Comparison of ENCODE assay signal across 11 cellular contexts in genomic region chr1:232578681-232579195, GRCh38. TPM values are rescaled to one million over a fixed set of nuclear protein-coding genes. Genes with fewer than 3 reads are reported as not detected.
DNase-seq lines count a peak whose midpoint lies in the region; ATAC-seq and TF ChIP-seq lines count a peak whose summit lies in the region.
"Had no signal": no experiment of that assay in that cellular context is flagged by ENCODE, and none has a peak within 500 bp of the region (broad histone marks: within the 10 kb centered on the region; RNA-seq: fewer than 3 reads in every experiment).

No MANE protein-coding gene starts in this region.

- H3K4me1 Mint-ChIP-seq in stimulated activated naive CD8-positive, alpha-beta T cell treated with anti-CD3 and anti-CD28 coated beads, Interleukin-15, amount 100 ng/mL, for 72 hours = peaks cover 32% of the 10 kb centered on the region

- TF ChIP-seq POLR2A in NB4 (IDR thresholded peaks at IDR 0.05; ENCODE audit: extremely low read depth, insufficient read length) = no peak

- peak; percentile 53 for ATAC-seq in stimulated activated naive CD8-positive, alpha-beta T cell treated with anti-CD3 and anti-CD28 coated beads, Interleukin-15, amount 100 ng/mL, for 72 hours
- no peak for ATAC-seq in stimulated activated naive CD8-positive, alpha-beta T cell treated with anti-CD3 and anti-CD28 coated beads, Interleukin-15, Interleukin-2, amounts not matched to agents 100 U/mL and 50 U/mL, for 24 hours

- peak overlapping the region in 1 of 2 donors; percentile 87 for H3K27ac Mint-ChIP-seq in stimulated activated naive CD8-positive, alpha-beta T cell treated with anti-CD3 and anti-CD28 coated beads, Interleukin-15, amount 100 ng/mL, for 72 hours
- H3K27ac Mint-ChIP-seq: HFFc6 had no signal

- TF ChIP-seq CTCF in NB4 (IDR thresholded peaks at IDR 0.05; ENCODE audit: low read depth, low read length) (no peak), GM13977 (IDR thresholded peaks at IDR 0.05; ENCODE audit: extremely low read depth, insufficient read depth, missing control alignments) (no peak)

- no peaks in the 10 kb centered on the region for H3K9me3 Mint-ChIP-seq in stimulated activated naive CD8-positive, alpha-beta T cell treated with anti-CD3 and anti-CD28 coated beads, Interleukin-15, amount 100 ng/mL, for 72 hours
- H3K9me3 Mint-ChIP-seq: naive B cell had no signal

- H3K4me3 ChIP-seq in NB4 (ENCODE audit: low read depth, low read length) = no peak overlapping the region

- peak overlapping the region; percentile 25 to 29 for H3K4me3 Mint-ChIP-seq in stimulated activated naive CD8-positive, alpha-beta T cell treated with anti-CD3 and anti-CD28 coated beads, Interleukin-15, amount 100 ng/mL, for 72 hours
- H3K4me3 Mint-ChIP-seq: HFFc6, naive B cell had no signal

- no peaks in the 10 kb centered on the region for H3K27me3 Mint-ChIP-seq in stimulated activated naive CD8-positive, alpha-beta T cell treated with anti-CD3 and anti-CD28 coated beads, Interleukin-15, amount 100 ng/mL, for 72 hours
- H3K27me3 Mint-ChIP-seq: naive B cell had no signal

- in situ Hi-C loops in GM13977 (cut with MboI; ENCODE audit: low pct_unique_long_range_greater_than_20kb, low sequenced_read_pairs, unreplicated experiment) = no loop called here

- DNase-seq in stimulated activated naive CD8-positive, alpha-beta T cell treated with anti-CD3 and anti-CD28 coated beads, Interleukin-15, amount 100 ng/mL, for 72 hours = no peak
- no peak for DNase-seq in stimulated activated naive CD8-positive, alpha-beta T cell treated with anti-CD3 and anti-CD28 coated beads, Interleukin-15, Interleukin-2, amounts not matched to agents 100 U/mL and 50 U/mL, for 24 hours
- peak; percentile 20 for DNase-seq in NB4 (ENCODE audit: low read depth)
- DNase-seq in glomerular endothelial cell (ENCODE audit: extremely low read depth, low read depth, low spot score) = peak; percentile 58
- DNase-seq in COR-L47 (lab: John Stamatoyannopoulos, UW) = no peak
- DNase-seq in NCI-H524 treated with DMSO at 0.1 percent for 48 hours (lab: John Stamatoyannopoulos, UW) = no peak
- no peak for DNase-seq in SKM-1 (lab: John Stamatoyannopoulos, UW; ENCODE audit: unreplicated experiment)
- no peak for DNase-seq in GM13977 (ENCODE audit: low spot score)
- DNase-seq: activated CD4-positive, alpha-beta T cell treated with anti-CD3 and anti-CD28 coated beads, Interleukin-2, amount 50 U/mL, for 1 hour; HFFc6; naive B cell had no signal

RNA-seq across cellular contexts. Expression of gene SIPA1L2, which starts 51.2 kb away (rescaled TPM):
- 24.5 and 60.3 TPM in 2 replicates for total RNA-seq in glomerular endothelial cell

Comparison
In these comparisons a context has a peak if more than half of its experiments do, and no peak if none do; other contexts are left out.
1. DNase-seq: peak in NB4 (single experiment) and glomerular endothelial cell (single experiment); none in stimulated activated naive CD8-positive, alpha-beta T cell treated with anti-CD3 and anti-CD28 coated beads, Interleukin-15, amount 100 ng/mL, for 72 hours (0 of 2), stimulated activated naive CD8-positive, alpha-beta T cell treated with anti-CD3 and anti-CD28 coated beads, Interleukin-15, Interleukin-2, amounts not matched to agents 100 U/mL and 50 U/mL, for 24 hours (single experiment), COR-L47 (single experiment), NCI-H524 treated with DMSO at 0.1 percent for 48 hours (single experiment), SKM-1 (single experiment) and GM13977 (single experiment).